ENCODE assay signal across 12 cellular contexts in the genomic region with DNA sequence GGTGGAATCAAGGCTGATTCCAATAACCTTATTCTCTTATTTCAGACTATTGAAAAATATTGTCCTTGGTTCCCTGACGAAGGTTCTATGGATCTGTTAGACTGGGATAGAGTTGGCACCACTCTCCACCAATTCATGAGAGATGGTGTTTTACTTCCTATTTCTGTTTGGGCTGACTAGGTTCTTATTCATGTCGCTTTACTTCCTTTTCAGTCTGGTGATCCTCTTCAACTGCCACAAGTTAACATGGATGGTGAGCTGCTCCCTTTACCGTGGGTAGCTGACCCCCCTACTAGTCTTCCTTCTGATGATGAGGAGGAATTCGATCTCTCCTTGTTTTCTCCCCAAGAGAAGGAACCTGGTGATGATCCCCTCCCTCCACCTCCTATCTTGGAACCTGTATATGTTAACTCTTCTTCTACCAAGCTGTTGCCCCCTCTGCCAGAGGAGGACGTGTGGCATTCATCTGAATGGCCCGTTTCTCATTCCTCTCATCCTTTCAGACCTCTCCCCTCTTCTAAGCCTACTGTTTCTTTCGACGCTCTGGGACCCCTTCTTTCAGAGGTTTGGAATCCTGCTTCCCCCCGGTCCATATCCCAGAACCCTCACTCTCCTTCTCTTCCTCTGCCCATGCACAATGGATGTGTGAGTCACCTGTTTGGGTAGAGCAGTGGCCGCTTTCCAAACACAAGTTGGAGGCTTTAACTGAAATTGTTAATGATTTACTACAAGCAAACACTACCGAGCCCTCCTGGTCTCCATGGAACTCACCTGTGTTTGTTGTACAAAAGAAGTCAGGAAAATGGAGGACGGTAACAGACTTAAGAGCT. TPM values are rescaled to one million over a fixed set of nuclear protein-coding genes. Genes with fewer than 3 reads are reported as not detected.
DNase-seq lines count a peak whose midpoint lies in the region; ATAC-seq, FAIRE-seq and TF ChIP-seq lines count a peak whose summit lies in the region.
"Had no signal": no experiment of that assay in that cellular context is flagged by ENCODE, and none has a peak within 500 bp of the region (broad histone marks: within the 10 kb centered on the region; RNA-seq: fewer than 3 reads in every experiment).

No MANE protein-coding gene starts in this region.

- peaks cover 19 to 47% (median 33%) of the 10 kb centered on the region in 3 donors for H3K4me1 ChIP-seq in pancreas

- 11 to 15% methylated on average over 12 of the region's 12 CpGs for WGBS in pancreas, 2 donors

- TF ChIP-seq CTCF in epithelial cell of proximal tubule (conservative IDR thresholded peaks at IDR 0.05; ENCODE audit: low read depth, low read length), result no peak
- no peak for TF ChIP-seq CTCF in pancreas (IDR thresholded peaks at IDR 0.05)
- no peak for TF ChIP-seq CTCF in D721Med (IDR thresholded peaks at IDR 0.05; ENCODE audit: insufficient read depth, missing control alignments)

- ATAC-seq in pancreas, result peak; percentile 80 to 93 (median 89)
- no peak for ATAC-seq in GM18858 (IDR thresholded peaks at IDR 0.05; ENCODE audit: unreplicated experiment)
- ATAC-seq: naive thymus-derived CD4-positive, alpha-beta T cell had no signal

- DNase-seq in DMS53 treated with DMSO at 0.1 percent for 48 hours (lab: John Stamatoyannopoulos, UW; ENCODE audit: unreplicated experiment) (peak; percentile 98), NCI-H69 (lab: John Stamatoyannopoulos, UW) (peak; percentile 53), epithelial cell of proximal tubule (ENCODE audit: low read depth) (peak; percentile 81), pancreas (peak in 5 of 6 donors; percentile 80 to 89 (median 85)), HCEC 1CT (no peak), GM19238 (ENCODE audit: insufficient read length, low spot score) (no peak), D721Med (ENCODE audit: insufficient read length, low spot score) (no peak)
- DNase-seq: activated CD4-positive, alpha-beta memory T cell treated with anti-CD3 and anti-CD28 coated beads, Interleukin-2, amount 10 ng/mL, durations not matched to agents 7 days and 5 days; activated naive CD4-positive, alpha-beta T cell; naive thymus-derived CD4-positive, alpha-beta T cell; NCI-H2227 treated with DMSO at 0.1 percent for 48 hours had no signal

- H3K27ac ChIP-seq in pancreas, result peak overlapping the region; percentile 89 to 96 (median 92)

- H3K4me3 ChIP-seq in epithelial cell of proximal tubule (ENCODE audit: low read depth, low read length) (peak overlapping the region; percentile 33), pancreas (peak overlapping the region in 2 of 4 donors; percentile 12 to 24)

- no peaks in the 10 kb centered on the region for H3K9me3 ChIP-seq in pancreas

- no peaks in the 10 kb centered on the region for H3K36me3 ChIP-seq in pancreas

- no peaks in the 10 kb centered on the region for H3K27me3 ChIP-seq in pancreas

- FAIRE-seq in pancreas (lab: Jason Lieb, UNC) (peak; percentile 26), D721Med (lab: Jason Lieb, UNC) (no peak)

- intact Hi-C loops in pancreas (cut with DNase I), result no loop called here

RNA-seq across cellular contexts. Expression of a gene that starts 13.5 kb away (rescaled TPM):
- total RNA-seq in epithelial cell of proximal tubule (65.6 and 67.2 TPM in 2 replicates), pancreas (10 to 100 TPM; 15.4 to 25.4 (median 17.6) TPM)
- polyA plus RNA-seq in pancreas, result 10 to 100 TPM; 10.2 to 20.3 TPM

Comparison
In these comparisons a context has a peak if more than half of its experiments do, and no peak if none do; other contexts are left out.
1. DNase-seq: peak in DMS53 treated with DMSO at 0.1 percent for 48 hours (single experiment), NCI-H69 (single experiment), epithelial cell of proximal tubule (single experiment) and pancreas (5 of 6); none in HCEC 1CT (single experiment), GM19238 (single experiment) and D721Med (single experiment).